Comparison of ENCODE assay signal across 12 cellular contexts in genomic region chr4:41506071-41506470, GRCh38. TPM values are rescaled to one million over a fixed set of nuclear protein-coding genes. Genes with fewer than 3 reads are reported as not detected.
DNase-seq lines count a peak whose midpoint lies in the region; ATAC-seq and TF ChIP-seq lines count a peak whose summit lies in the region.
"Had no signal": no experiment of that assay in that cellular context is flagged by ENCODE, and none has a peak within 500 bp of the region (broad histone marks: within the 10 kb centered on the region; RNA-seq: fewer than 3 reads in every experiment).

No MANE protein-coding gene starts in this region.

- no peaks in the 10 kb centered on the region for H3K9me3 ChIP-seq in upper lobe of left lung

- TF ChIP-seq EP300 in upper lobe of left lung (IDR thresholded peaks at IDR 0.05), result peak in 2 of 4 donors; percentile 48 to 63

- peaks cover 0 to 2% (median 0%) of the 10 kb centered on the region in 4 donors for H3K36me3 ChIP-seq in upper lobe of left lung

- H3K4me1 ChIP-seq in upper lobe of left lung, result peaks cover 0 to 13% (median 5%) of the 10 kb centered on the region in 4 donors

- DNase-seq in GM04504 (ENCODE audit: low read depth), result peak; percentile 12
- peak; percentile 52 to 67 for DNase-seq in SW 1271 (lab: John Stamatoyannopoulos, UW)
- DNase-seq in glomerular visceral epithelial cell (ENCODE audit: extremely low spot score), result peak; percentile 61
- no peak for DNase-seq in upper lobe of left lung
- DNase-seq in NCI-H2171 (lab: John Stamatoyannopoulos, UW), result no peak
- DNase-seq in Ammon's horn (ENCODE audit: low spot score), result no peak
- DNase-seq: activated CD8-positive, alpha-beta memory T cell treated with anti-CD3 and anti-CD28 coated beads for 24 hours; central memory CD4-positive, alpha-beta T cell; NCI-H146; NCI-H526; stimulated activated naive CD8-positive, alpha-beta T cell treated with anti-CD3 and anti-CD28 coated beads, Interleukin-15, Interleukin-2, amounts not matched to agents 100 U/mL and 50 U/mL, for 24 hours had no signal

- no peak overlapping the region for H3K4me3 ChIP-seq in upper lobe of left lung

- no peak for TF ChIP-seq CTCF in upper lobe of left lung (IDR thresholded peaks at IDR 0.05)

- ATAC-seq in upper lobe of left lung (ENCODE audit: low FRiP score in 2 of 2) (peak; percentile 34 to 81), HG02798 (IDR thresholded peaks at IDR 0.05; ENCODE audit: poor library complexity, unreplicated experiment) (no peak)
- ATAC-seq: stimulated activated naive CD8-positive, alpha-beta T cell treated with anti-CD3 and anti-CD28 coated beads, Interleukin-15, Interleukin-2, amounts not matched to agents 100 U/mL and 50 U/mL, for 24 hours had no signal

- no peaks in the 10 kb centered on the region for H3K27me3 ChIP-seq in upper lobe of left lung

- peak overlapping the region in 1 of 4 donors; percentile 27 for H3K27ac ChIP-seq in upper lobe of left lung

- no peak for TF ChIP-seq POLR2A in upper lobe of left lung (IDR thresholded peaks at IDR 0.05)

- WGBS in upper lobe of left lung, 2 donors, result 41 to 67% methylated on average over 3 of the region's 3 CpGs

RNA-seq across cellular contexts. Expression of gene LIMCH1, which starts 31.9 kb away (rescaled TPM):
- 100 to 1,000 TPM; 231 to 598 (median 331) TPM for total RNA-seq in upper lobe of left lung

Comparison
In these comparisons a context has a peak if more than half of its experiments do, and no peak if none do; other contexts are left out.
1. DNase-seq: peak in GM04504 (single experiment), SW 1271 (2 of 2) and glomerular visceral epithelial cell (single experiment); none in upper lobe of left lung (0 of 2), NCI-H2171 (single experiment) and Ammon's horn (single experiment).